Comparison of ENCODE assay signal across 18 cellular contexts in genomic region chr7:8014399-8014798, GRCh38. TPM values are rescaled to one million over a fixed set of nuclear protein-coding genes. Genes with fewer than 3 reads are reported as not detected.
DNase-seq lines count a peak whose midpoint lies in the region; ATAC-seq lines count a peak whose summit lies in the region.
"Had no signal": no experiment of that assay in that cellular context is flagged by ENCODE, and none has a peak within 500 bp of the region (broad histone marks: within the 10 kb centered on the region; RNA-seq: fewer than 3 reads in every experiment).

No MANE protein-coding gene starts in this region.

- H3K27ac Mint-ChIP-seq in activated CD4-positive, alpha-beta T cell treated with anti-CD3 and anti-CD28 coated beads for 36 hours, result peak overlapping the region; percentile 73
- no peak overlapping the region for H3K27ac Mint-ChIP-seq in activated CD4-positive, alpha-beta T cell treated with anti-CD3 and anti-CD28 coated beads, Interleukin-2, amount 10 ng/mL, durations not matched to agents 24 days and 14 days
- H3K27ac Mint-ChIP-seq in CD8-positive, alpha-beta memory T cell, result peak overlapping the region; percentile 59 to 94 (median 85)
- H3K27ac Mint-ChIP-seq in activated T-helper 2 cell treated with anti-CD3 and anti-CD28 coated beads, Interferon-gamma antibody, Interleukin-2, Interleukin-4, amounts not matched to agents 10 μg/mL and 5 μg/mL and 100 μg/mL, durations not matched to agents 14 hours and 24 hours and 36 hours, result peak overlapping the region; percentile 57
- peak overlapping the region in 8 of 9 donors; percentile 81 to 91 (median 88) for H3K27ac Mint-ChIP-seq in naive thymus-derived CD4-positive, alpha-beta T cell

- no peak overlapping the region for H3K27ac ChIP-seq in CD8-positive, alpha-beta memory T cell (ENCODE audit: low read depth, low read length)
- H3K27ac ChIP-seq in naive thymus-derived CD4-positive, alpha-beta T cell (ENCODE audit: low read depth, low read length), result no peak overlapping the region
- H3K27ac ChIP-seq: BLaER1, epithelial cell of prostate had no signal

- CTCF ChIA-PET in activated CD4-positive, alpha-beta T cell treated with anti-CD3 and anti-CD28 coated beads for 36 hours (lab: Charles Lee), result interaction anchor here (1.3 kb wide), 1 partner anchor 44 kb away, joined by 4 read pairs; no protein-coding TSS in a partner anchor
- CTCF ChIA-PET in CD8-positive, alpha-beta memory T cell (lab: Charles Lee), result no interaction called here
- CTCF ChIA-PET in naive thymus-derived CD4-positive, alpha-beta T cell (lab: Charles Lee), result no interaction called here

- intact Hi-C loops in activated CD4-positive, alpha-beta T cell treated with anti-CD3 and anti-CD28 coated beads for 36 hours (cut with DNase I, micrococcal nuclease), result loop anchor here (2.0 kb wide), 2 partner anchors 42 to 46 kb away; partner anchors contain the start of gene GLCCI1 (in 1 of the 2)
- intact Hi-C loops in activated CD4-positive, alpha-beta T cell treated with anti-CD3 and anti-CD28 coated beads, Interleukin-2, amount 10 ng/mL, durations not matched to agents 24 days and 14 days (cut with micrococcal nuclease), result no loop called here
- intact Hi-C loops in activated T-helper 2 cell treated with anti-CD3 and anti-CD28 coated beads, Interferon-gamma antibody, Interleukin-2, Interleukin-4, amounts not matched to agents 10 μg/mL and 5 μg/mL and 100 μg/mL, durations not matched to agents 14 hours and 24 hours and 36 hours (cut with micrococcal nuclease), result loop anchor here (2.0 kb wide), 1 partner anchor 112 kb away; no protein-coding TSS in a partner anchor
- intact Hi-C loops in naive thymus-derived CD4-positive, alpha-beta T cell (cut with micrococcal nuclease), result loop anchor here in 1 of 2 donors (2.0 kb wide), 2 partner anchors 14 to 176 kb away; no protein-coding TSS in a partner anchor

- peaks cover 8% of the 10 kb centered on the region for H3K36me3 Mint-ChIP-seq in activated CD4-positive, alpha-beta T cell treated with anti-CD3 and anti-CD28 coated beads for 36 hours (ENCODE audit: low read depth)
- peaks cover 13% of the 10 kb centered on the region for H3K36me3 Mint-ChIP-seq in activated CD4-positive, alpha-beta T cell treated with anti-CD3 and anti-CD28 coated beads, Interleukin-2, amount 10 ng/mL, durations not matched to agents 24 days and 14 days (ENCODE audit: low read depth)
- H3K36me3 Mint-ChIP-seq in CD8-positive, alpha-beta memory T cell, result peaks cover 5 to 18% (median 6%) of the 10 kb centered on the region in 3 donors
- H3K36me3 Mint-ChIP-seq in activated T-helper 2 cell treated with anti-CD3 and anti-CD28 coated beads, Interferon-gamma antibody, Interleukin-2, Interleukin-4, amounts not matched to agents 10 μg/mL and 5 μg/mL and 100 μg/mL, durations not matched to agents 14 hours and 24 hours and 36 hours (ENCODE audit: low read depth), result peaks cover 41% of the 10 kb centered on the region
- peaks cover 5 to 26% (median 19%) of the 10 kb centered on the region in 5 donors for H3K36me3 Mint-ChIP-seq in naive thymus-derived CD4-positive, alpha-beta T cell

- no peak for DNase-seq in activated CD4-positive, alpha-beta T cell treated with anti-CD3 and anti-CD28 coated beads for 36 hours
- no peak for DNase-seq in activated CD4-positive, alpha-beta T cell treated with anti-CD3 and anti-CD28 coated beads, Interleukin-2, amount 10 ng/mL, durations not matched to agents 24 days and 14 days
- no peak for DNase-seq in CD8-positive, alpha-beta memory T cell
- no peak for DNase-seq in activated T-helper 2 cell treated with anti-CD3 and anti-CD28 coated beads, Interferon-gamma antibody, Interleukin-2, Interleukin-4, amounts not matched to agents 10 μg/mL and 5 μg/mL and 100 μg/mL, durations not matched to agents 14 hours and 24 hours and 36 hours (ENCODE audit: low spot score)
- DNase-seq in naive thymus-derived CD4-positive, alpha-beta T cell, result no peak
- DNase-seq in pons (ENCODE audit: low spot score) (no peak), NCI-H510A treated with DMSO at 0.1 percent for 48 hours (lab: John Stamatoyannopoulos, UW) (no peak), HCEC 1CT (no peak)
- DNase-seq: activated T-cell treated with anti-CD3 and anti-CD28 coated beads, Interleukin-2, amount 50 U/mL, for 1 hour; foreskin fibroblast; Kasumi-1; NCI-H1092; NCI-H1930; NCI-H446 treated with DMSO at 0.1 percent for 48 hours; retina; stimulated activated CD8-positive, alpha-beta memory T cell treated with anti-CD3 and anti-CD28 coated beads, Interleukin-4, amount 100 ng/mL, for 48 hours had no signal

- H3K9me3 Mint-ChIP-seq in activated CD4-positive, alpha-beta T cell treated with anti-CD3 and anti-CD28 coated beads for 36 hours (ENCODE audit: low read depth), result no peaks in the 10 kb centered on the region
- no peaks in the 10 kb centered on the region for H3K9me3 Mint-ChIP-seq in activated CD4-positive, alpha-beta T cell treated with anti-CD3 and anti-CD28 coated beads, Interleukin-2, amount 10 ng/mL, durations not matched to agents 24 days and 14 days
- no peaks in the 10 kb centered on the region for H3K9me3 Mint-ChIP-seq in CD8-positive, alpha-beta memory T cell
- no peaks in the 10 kb centered on the region for H3K9me3 Mint-ChIP-seq in activated T-helper 2 cell treated with anti-CD3 and anti-CD28 coated beads, Interferon-gamma antibody, Interleukin-2, Interleukin-4, amounts not matched to agents 10 μg/mL and 5 μg/mL and 100 μg/mL, durations not matched to agents 14 hours and 24 hours and 36 hours
- no peaks in the 10 kb centered on the region for H3K9me3 Mint-ChIP-seq in naive thymus-derived CD4-positive, alpha-beta T cell

- H3K4me1 Mint-ChIP-seq in activated CD4-positive, alpha-beta T cell treated with anti-CD3 and anti-CD28 coated beads for 36 hours, result peaks cover 45% of the 10 kb centered on the region
- H3K4me1 Mint-ChIP-seq in activated CD4-positive, alpha-beta T cell treated with anti-CD3 and anti-CD28 coated beads, Interleukin-2, amount 10 ng/mL, durations not matched to agents 24 days and 14 days, result peaks cover 11% of the 10 kb centered on the region
- H3K4me1 Mint-ChIP-seq in CD8-positive, alpha-beta memory T cell, result peaks cover 59 to 77% (median 67%) of the 10 kb centered on the region in 3 donors
- peaks cover 17% of the 10 kb centered on the region for H3K4me1 Mint-ChIP-seq in activated T-helper 2 cell treated with anti-CD3 and anti-CD28 coated beads, Interferon-gamma antibody, Interleukin-2, Interleukin-4, amounts not matched to agents 10 μg/mL and 5 μg/mL and 100 μg/mL, durations not matched to agents 14 hours and 24 hours and 36 hours (ENCODE audit: low read depth)
- peaks cover 4 to 54% (median 34%) of the 10 kb centered on the region in 7 donors for H3K4me1 Mint-ChIP-seq in naive thymus-derived CD4-positive, alpha-beta T cell

- H3K4me1 ChIP-seq in CD8-positive, alpha-beta memory T cell (ENCODE audit: insufficient read depth, low read length), result peaks cover 36% of the 10 kb centered on the region
- peaks cover 26 to 42% of the 10 kb centered on the region in 2 donors for H3K4me1 ChIP-seq in naive thymus-derived CD4-positive, alpha-beta T cell (ENCODE audit: control insufficient read depth in 2 of 2, insufficient read depth in 2 of 2, low read length in 2 of 2)

- no peaks in the 10 kb centered on the region for H3K9me3 ChIP-seq in CD8-positive, alpha-beta memory T cell (ENCODE audit: low read length)
- no peaks in the 10 kb centered on the region for H3K9me3 ChIP-seq in naive thymus-derived CD4-positive, alpha-beta T cell (ENCODE audit: control insufficient read depth in 2 of 3, low read length in 3 of 3)

- H3K4me3 ChIP-seq in CD8-positive, alpha-beta memory T cell (ENCODE audit: low read length), result no peak overlapping the region
- H3K4me3 ChIP-seq in naive thymus-derived CD4-positive, alpha-beta T cell (ENCODE audit: low read length), result no peak overlapping the region
- H3K4me3 ChIP-seq: BLaER1 had no signal

- POLR2A ChIA-PET in activated CD4-positive, alpha-beta T cell treated with anti-CD3 and anti-CD28 coated beads for 36 hours (lab: Charles Lee), result interaction anchor here (0.5 kb wide), 1 partner anchor 192 kb away, joined by 3 read pairs; no protein-coding TSS in a partner anchor
- POLR2A ChIA-PET in CD8-positive, alpha-beta memory T cell (lab: Charles Lee), result no interaction called here
- POLR2A ChIA-PET in naive thymus-derived CD4-positive, alpha-beta T cell (lab: Charles Lee), result interaction anchor here (1.7 kb wide), 1 partner anchor 45 kb away, joined by 15 read pairs; the partner anchor contains the start of gene GLCCI1

- no peaks in the 10 kb centered on the region for H3K36me3 ChIP-seq in CD8-positive, alpha-beta memory T cell (ENCODE audit: insufficient read depth, low read length)
- peaks cover 0 to 5% (median 0%) of the 10 kb centered on the region in 3 experiments for H3K36me3 ChIP-seq in naive thymus-derived CD4-positive, alpha-beta T cell (ENCODE audit: control insufficient read depth in 2 of 3, insufficient read depth in 3 of 3, low read length in 3 of 3)

- no peak for ATAC-seq in activated CD4-positive, alpha-beta T cell treated with anti-CD3 and anti-CD28 coated beads for 36 hours
- no peak for ATAC-seq in naive thymus-derived CD4-positive, alpha-beta T cell

- no peak overlapping the region for H3K4me3 Mint-ChIP-seq in activated CD4-positive, alpha-beta T cell treated with anti-CD3 and anti-CD28 coated beads for 36 hours
- no peak overlapping the region for H3K4me3 Mint-ChIP-seq in activated CD4-positive, alpha-beta T cell treated with anti-CD3 and anti-CD28 coated beads, Interleukin-2, amount 10 ng/mL, durations not matched to agents 24 days and 14 days
- H3K4me3 Mint-ChIP-seq in CD8-positive, alpha-beta memory T cell, result peak overlapping the region; percentile 9 to 84 (median 62)
- no peak overlapping the region for H3K4me3 Mint-ChIP-seq in activated T-helper 2 cell treated with anti-CD3 and anti-CD28 coated beads, Interferon-gamma antibody, Interleukin-2, Interleukin-4, amounts not matched to agents 10 μg/mL and 5 μg/mL and 100 μg/mL, durations not matched to agents 14 hours and 24 hours and 36 hours (ENCODE audit: low read depth)
- H3K4me3 Mint-ChIP-seq in naive thymus-derived CD4-positive, alpha-beta T cell, result peak overlapping the region in 9 of 10 donors; percentile 41 to 79 (median 70)

- H3K27me3 Mint-ChIP-seq in activated CD4-positive, alpha-beta T cell treated with anti-CD3 and anti-CD28 coated beads for 36 hours, result no peaks in the 10 kb centered on the region
- no peaks in the 10 kb centered on the region for H3K27me3 Mint-ChIP-seq in activated CD4-positive, alpha-beta T cell treated with anti-CD3 and anti-CD28 coated beads, Interleukin-2, amount 10 ng/mL, durations not matched to agents 24 days and 14 days
- no peaks in the 10 kb centered on the region for H3K27me3 Mint-ChIP-seq in CD8-positive, alpha-beta memory T cell
- H3K27me3 Mint-ChIP-seq in activated T-helper 2 cell treated with anti-CD3 and anti-CD28 coated beads, Interferon-gamma antibody, Interleukin-2, Interleukin-4, amounts not matched to agents 10 μg/mL and 5 μg/mL and 100 μg/mL, durations not matched to agents 14 hours and 24 hours and 36 hours (ENCODE audit: low read depth), result no peaks in the 10 kb centered on the region
- no peaks in the 10 kb centered on the region for H3K27me3 Mint-ChIP-seq in naive thymus-derived CD4-positive, alpha-beta T cell

- H3K27me3 ChIP-seq in CD8-positive, alpha-beta memory T cell (ENCODE audit: insufficient read depth, low read length, poor library complexity, severe bottlenecking), result no peaks in the 10 kb centered on the region
- H3K27me3 ChIP-seq in naive thymus-derived CD4-positive, alpha-beta T cell (ENCODE audit: control insufficient read depth in 2 of 2, insufficient read depth in 2 of 2, low read length in 2 of 2), result no peaks in the 10 kb centered on the region
- H3K27me3 ChIP-seq: BLaER1 had no signal

RNA-seq across cellular contexts. Expression of gene GLCCI1, which starts 45.8 kb away (rescaled TPM):
- total RNA-seq in activated CD4-positive, alpha-beta T cell treated with anti-CD3 and anti-CD28 coated beads for 36 hours, result 10 to 100 TPM; 12.3 to 15.1 TPM
- total RNA-seq in activated CD4-positive, alpha-beta T cell treated with anti-CD3 and anti-CD28 coated beads, Interleukin-2, amount 10 ng/mL, durations not matched to agents 24 days and 14 days, result 10.1 and 10.9 TPM in 2 replicates
- total RNA-seq in CD8-positive, alpha-beta memory T cell, result 10 to 100 TPM in 1 of 2 experiments, 1 to 10 TPM in 1; 9.5 to 12.9 TPM
- 29.1 TPM for polyA plus RNA-seq in CD8-positive, alpha-beta memory T cell
- total RNA-seq in activated T-helper 2 cell treated with anti-CD3 and anti-CD28 coated beads, Interferon-gamma antibody, Interleukin-2, Interleukin-4, amounts not matched to agents 10 μg/mL and 5 μg/mL and 100 μg/mL, durations not matched to agents 14 hours and 24 hours and 36 hours, result 23.8 and 27.9 TPM in 2 replicates
- total RNA-seq in naive thymus-derived CD4-positive, alpha-beta T cell, result 10 to 100 TPM; 24.9 to 43.1 (median 35.4) TPM
- 10 to 100 TPM in 1 of 2 donors, 1 to 10 TPM in 1; 6.9 to 12.7 TPM for polyA plus RNA-seq in naive thymus-derived CD4-positive, alpha-beta T cell

Comparison
In these comparisons a context has a peak if more than half of its experiments do, and no peak if none do; other contexts are left out.
1. H3K4me3 Mint-ChIP-seq: peak in CD8-positive, alpha-beta memory T cell (7 of 7) and naive thymus-derived CD4-positive, alpha-beta T cell (9 of 10); none in activated CD4-positive, alpha-beta T cell treated with anti-CD3 and anti-CD28 coated beads for 36 hours (single experiment), activated CD4-positive, alpha-beta T cell treated with anti-CD3 and anti-CD28 coated beads, Interleukin-2, amount 10 ng/mL, durations not matched to agents 24 days and 14 days (single experiment) and activated T-helper 2 cell treated with anti-CD3 and anti-CD28 coated beads, Interferon-gamma antibody, Interleukin-2, Interleukin-4, amounts not matched to agents 10 μg/mL and 5 μg/mL and 100 μg/mL, durations not matched to agents 14 hours and 24 hours and 36 hours (single experiment).